1 cellular context compared by ENCODE assay signal in genomic region chr6:35046862-35047261, GRCh38.
TF ChIP-seq lines count a peak whose summit lies in the region.

No MANE protein-coding gene starts in this region.

TF ChIP-seq in H1, 55 proteins besides CTCF, POLR2A, EP300 and RAD21 (continued from another document):
- no peak for TF ChIP-seq RNF2 (IDR thresholded peaks at IDR 0.05; ENCODE audit: borderline replicate concordance, low read depth, low read length, missing control alignments, poor library complexity, severe bottlenecking)
TF ChIP-seq in H1: peak in this region for 0.
